24 cellular contexts compared by ENCODE assay signal in the genomic region with DNA sequence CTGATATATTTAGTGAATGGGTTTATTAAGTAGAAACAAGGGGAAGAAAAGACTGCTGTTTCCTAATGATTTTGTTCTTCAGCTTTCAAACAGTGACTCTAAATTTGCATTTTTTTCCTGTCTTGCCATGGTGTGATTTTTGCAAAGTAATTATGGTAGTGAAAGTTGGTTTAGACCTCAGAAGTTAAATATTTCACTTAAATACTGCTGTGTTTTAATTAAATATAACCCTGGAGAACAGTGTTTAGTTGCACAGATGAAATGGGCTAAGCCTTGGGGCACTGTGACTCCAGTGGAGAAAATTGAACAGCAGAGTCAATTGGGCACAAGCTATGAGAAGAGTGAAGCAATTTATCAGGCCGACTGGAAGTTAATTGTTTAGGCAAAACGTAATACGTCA.
DNase-seq lines count a peak whose midpoint lies in the region; ATAC-seq and TF ChIP-seq lines count a peak whose summit lies in the region.
"Had no signal": no experiment of that assay in that cellular context is flagged by ENCODE, and none has a peak within 500 bp of the region (broad histone marks: within the 10 kb centered on the region; RNA-seq: fewer than 3 reads in every experiment).

No MANE protein-coding gene starts in this region.

- WGBS in esophagus squamous epithelium, 2 donors, result 55 to 80% methylated on average over 3 of the region's 3 CpGs

- intact Hi-C loops in esophagus squamous epithelium (cut with DNase I), result no loop called here

- H3K4me3 ChIP-seq in esophagus squamous epithelium, result no peak overlapping the region
- H3K4me3 ChIP-seq: heart right ventricle, lung, SJCRH30 had no signal

- peak; percentile 42 for ATAC-seq in GM18858 (IDR thresholded peaks at IDR 0.05; ENCODE audit: unreplicated experiment)
- ATAC-seq in GM21381 (IDR thresholded peaks at IDR 0.05; ENCODE audit: unreplicated experiment), result peak; percentile 46
- peak; percentile 64 for ATAC-seq in HG02938 (IDR thresholded peaks at IDR 0.05; ENCODE audit: unreplicated experiment)
- ATAC-seq in HG03457 (IDR thresholded peaks at IDR 0.05; ENCODE audit: unreplicated experiment), result peak; percentile 55
- ATAC-seq in HG03045 (IDR thresholded peaks at IDR 0.05; ENCODE audit: unreplicated experiment), result no peak
- ATAC-seq: activated CD4-positive, CD25-positive, alpha-beta regulatory T cell treated with anti-CD3 and anti-CD28 coated beads, Interleukin-2, amount 50 U/mL, for 24 hours; heart right ventricle had no signal

- no peak overlapping the region for H3K27ac ChIP-seq in esophagus squamous epithelium
- H3K27ac ChIP-seq: C4-2B, heart right ventricle, parathyroid adenoma, SJCRH30 had no signal

- H3K27me3 ChIP-seq in esophagus squamous epithelium, result peaks cover 0 to 23% (median 0%) of the 10 kb centered on the region in 4 donors
- H3K27me3 ChIP-seq: SJCRH30 had no signal

- TF ChIP-seq CTCF in esophagus squamous epithelium (IDR thresholded peaks at IDR 0.05), result no peak

- no peak for TF ChIP-seq POLR2A in esophagus squamous epithelium (IDR thresholded peaks at IDR 0.05)

- no peaks in the 10 kb centered on the region for H3K9me3 ChIP-seq in esophagus squamous epithelium
- H3K9me3 ChIP-seq: heart right ventricle, SJCRH30 had no signal

- H3K36me3 ChIP-seq in esophagus squamous epithelium, result no peaks in the 10 kb centered on the region
- H3K36me3 ChIP-seq: heart right ventricle, SJCRH30 had no signal

- DNase-seq in epidermal melanocyte (ENCODE audit: insufficient read length, low spot score) (no peak), esophagus squamous epithelium (lab: John Stamatoyannopoulos, UW) (no peak), NCI-H1105 (lab: John Stamatoyannopoulos, UW) (no peak)
- DNase-seq: activated effector memory CD4-positive, alpha-beta T cell treated with Interleukin-2 at 50 U/mL for 16 hours; DMS153; effector CD4-positive, alpha-beta T cell; heart right ventricle; KG1; naive B cell; NCI-H1048; NCI-H524 treated with DMSO at 0.1 percent for 48 hours; SJCRH30; stimulated activated CD4-positive, alpha-beta T cell treated with anti-CD3 and anti-CD28 coated beads, Interleukin-4, amount 100 ng/mL, for 24 hours; substantia nigra; T-helper 9 cell had no signal

- H3K4me1 ChIP-seq in esophagus squamous epithelium, result no peaks in the 10 kb centered on the region
- H3K4me1 ChIP-seq: heart right ventricle, SJCRH30 had no signal
